ENCODE assay signal across 8 cellular contexts in genomic region chr2:158464426-158465281, GRCh38. TPM values are rescaled to one million over a fixed set of nuclear protein-coding genes. Genes with fewer than 3 reads are reported as not detected.
DNase-seq lines count a peak whose midpoint lies in the region; ATAC-seq, FAIRE-seq and TF ChIP-seq lines count a peak whose summit lies in the region.

No MANE protein-coding gene starts in this region.

- H3K4me3 Mint-ChIP-seq in CD8-positive, alpha-beta T cell, result no peak overlapping the region

- POLR2A ChIA-PET in CD8-positive, alpha-beta T cell (lab: Charles Lee), result interaction anchor here (0.6 kb wide), 1 partner anchor 53 kb away, joined by 3 read pairs; no protein-coding TSS in a partner anchor

- H3K27me3 Mint-ChIP-seq in CD8-positive, alpha-beta T cell (ENCODE audit: low read depth), result peaks cover 2% of the 10 kb centered on the region

- no peak for TF ChIP-seq POLR2A in uterus (IDR thresholded peaks at IDR 0.05)

- intact Hi-C loops in CD8-positive, alpha-beta T cell (cut with DNase I, micrococcal nuclease), result loop anchor here in 1 of 2 experiments (10.0 kb wide), 1 partner anchor 820 kb away; the partner anchor contains the start of gene WDSUB1
- intact Hi-C loops in uterus (cut with DNase I; ENCODE audit: low total_unique reads), result no loop called here

- peaks cover under 1% of the 10 kb centered on the region for H3K9me1 ChIP-seq in keratinocyte (ENCODE audit: control insufficient read depth, extremely low read depth, insufficient read depth, low read length)

- TF ChIP-seq CTCF in CD8-positive, alpha-beta T cell (IDR thresholded peaks at IDR 0.05), result peak; percentile 69
- TF ChIP-seq CTCF in keratinocyte (optimal IDR thresholded peaks at IDR 0.05 in 1 of 3, IDR thresholded peaks at IDR 0.05 in 1 of 3, conservative IDR thresholded peaks at IDR 0.05 in 1 of 3; ENCODE audit: extremely low read depth in 1 of 3, insufficient read depth in 2 of 3, low read length in 3 of 3), result peak in 2 of 3 experiments; percentile 53 to 64
- TF ChIP-seq CTCF in uterus (IDR thresholded peaks at IDR 0.05), result peak in 2 of 4 experiments; percentile 5 to 27

- no peak overlapping the region for H2AFZ ChIP-seq in keratinocyte (ENCODE audit: control insufficient read depth, low read length)

- H3K27me3 ChIP-seq in CD8-positive, alpha-beta T cell (ENCODE audit: insufficient read depth, low read length), result no peaks in the 10 kb centered on the region
- no peaks in the 10 kb centered on the region for H3K27me3 ChIP-seq in keratinocyte (ENCODE audit: control insufficient read depth, extremely low read depth, insufficient read depth, low read length)
- no peaks in the 10 kb centered on the region for H3K27me3 ChIP-seq in uterus

- no peaks in the 10 kb centered on the region for H3K36me3 ChIP-seq in CD8-positive, alpha-beta T cell (ENCODE audit: insufficient read depth, low read length)
- H3K36me3 ChIP-seq in keratinocyte (ENCODE audit: control insufficient read depth in 2 of 2, extremely low read depth in 1 of 2, insufficient read depth in 2 of 2, low read length in 2 of 2), result peaks cover 0 to 1% of the 10 kb centered on the region in 2 experiments
- H3K36me3 ChIP-seq in uterus, result no peaks in the 10 kb centered on the region

- no peaks in the 10 kb centered on the region for H3K9me3 ChIP-seq in CD8-positive, alpha-beta T cell (ENCODE audit: low read length)
- no peaks in the 10 kb centered on the region for H3K9me3 ChIP-seq in keratinocyte (ENCODE audit: control insufficient read depth, low read depth, low read length)
- H3K9me3 ChIP-seq in uterus, result no peaks in the 10 kb centered on the region

- ATAC-seq in CD8-positive, alpha-beta T cell, result peak; percentile 73
- peak; percentile 84 for ATAC-seq in GM18907 (IDR thresholded peaks at IDR 0.05; ENCODE audit: unreplicated experiment)
- ATAC-seq in HG03175 (IDR thresholded peaks at IDR 0.05; ENCODE audit: unreplicated experiment), result peak; percentile 79
- ATAC-seq in SK-N-SH treated with all-trans-retinoic acid at 6 μM for 48 hours, result peak; percentile 88

- no peaks in the 10 kb centered on the region for H3K36me3 Mint-ChIP-seq in CD8-positive, alpha-beta T cell

- no peak overlapping the region for H3K27ac ChIP-seq in CD8-positive, alpha-beta T cell (ENCODE audit: low read depth, low read length)
- no peak overlapping the region for H3K27ac ChIP-seq in keratinocyte (ENCODE audit: control insufficient read depth, insufficient read depth, low read length)
- H3K27ac ChIP-seq in uterus, result no peak overlapping the region

- peaks cover 92% of the 10 kb centered on the region for H3K79me2 ChIP-seq in keratinocyte (ENCODE audit: control insufficient read depth, insufficient read depth, low read length)

- no peak overlapping the region for H3K4me3 ChIP-seq in CD8-positive, alpha-beta T cell (ENCODE audit: low read depth, low read length)
- no peak overlapping the region for H3K4me3 ChIP-seq in keratinocyte (ENCODE audit: control insufficient read depth in 2 of 3, extremely low read depth in 1 of 3, insufficient read depth in 2 of 3, low read depth in 1 of 3, low read length in 3 of 3)
- H3K4me3 ChIP-seq in uterus, result no peak overlapping the region

- H3K9ac ChIP-seq in keratinocyte (ENCODE audit: control insufficient read depth, extremely low read depth, insufficient read depth, low read length), result no peak overlapping the region

- no peaks in the 10 kb centered on the region for H3K4me1 ChIP-seq in CD8-positive, alpha-beta T cell (ENCODE audit: insufficient read depth, low read length)
- H3K4me1 ChIP-seq in keratinocyte (ENCODE audit: control insufficient read depth, extremely low read depth, insufficient read depth, low read length) (peaks cover 20% of the 10 kb centered on the region), uterus (no peaks in the 10 kb centered on the region)

- no peak overlapping the region for H3K4me2 ChIP-seq in keratinocyte (ENCODE audit: control insufficient read depth, extremely low read depth, insufficient read depth, low read depth, low read length)

- no peaks in the 10 kb centered on the region for H3K9me3 Mint-ChIP-seq in CD8-positive, alpha-beta T cell

- CTCF ChIA-PET in CD8-positive, alpha-beta T cell (lab: Charles Lee), result interaction anchor here (0.7 to 1.1 kb wide), 3 partner anchors 15 to 290 kb away, joined by 3 read pairs; no protein-coding TSS in a partner anchor

- dilution Hi-C loops in keratinocyte (cut with MboI; ENCODE audit: extremely low pct_ligation_motif_present, low sequenced_read_pairs), result no loop called here

- H3K27ac Mint-ChIP-seq in CD8-positive, alpha-beta T cell, result no peak overlapping the region

- DNase-seq in CD8-positive, alpha-beta T cell, result no peak
- DNase-seq in keratinocyte (ENCODE audit: low read depth, low spot score) (no peak), uterus (no peak)
- DNase-seq in stimulated activated naive CD4-positive, alpha-beta T cell treated with Interleukin-2 at 50 U/mL for 16 hours (lab: John Stamatoyannopoulos, UW), result no peak
- DNase-seq in stimulated activated CD4-positive, alpha-beta T cell treated with anti-CD3 and anti-CD28 coated beads, Interleukin-4, amount 100 ng/mL, for 24 hours, result no peak

- peaks cover 4% of the 10 kb centered on the region for H4K20me1 ChIP-seq in keratinocyte (ENCODE audit: control insufficient read depth, extremely low read depth, insufficient read depth, low read length)

- no peak for FAIRE-seq in keratinocyte (lab: Jason Lieb, UNC)

- no peaks in the 10 kb centered on the region for H3K4me1 Mint-ChIP-seq in CD8-positive, alpha-beta T cell (ENCODE audit: low read depth)

TF ChIP-seq in SK-N-SH treated with all-trans-retinoic acid at 6 μM for 48 hours, 23 proteins besides CTCF, POLR2A, EP300 and RAD21 (continues in another document):
- TF ChIP-seq OSR1 (CRISPR knock-in tag; IDR thresholded peaks at IDR 0.05) (no peak), ZFP30 (CRISPR knock-in tag; IDR thresholded peaks at IDR 0.05) (no peak), BACH2 (CRISPR knock-in tag; IDR thresholded peaks at IDR 0.05; ENCODE audit: borderline replicate concordance) (no peak), TCF4 (CRISPR knock-in tag; IDR thresholded peaks at IDR 0.05; ENCODE audit: borderline replicate concordance) (no peak), ARNTL (CRISPR knock-in tag; IDR thresholded peaks at IDR 0.05; ENCODE audit: borderline replicate concordance, low read depth) (no peak), SNAI2 (CRISPR knock-in tag; IDR thresholded peaks at IDR 0.05) (no peak), ZNF8 (CRISPR knock-in tag; IDR thresholded peaks at IDR 0.05) (no peak), TOX (CRISPR knock-in tag; IDR thresholded peaks at IDR 0.05; ENCODE audit: borderline replicate concordance) (no peak), CSDC2 (CRISPR knock-in tag; IDR thresholded peaks at IDR 0.05) (no peak), ZNF70 (CRISPR knock-in tag; IDR thresholded peaks at IDR 0.05) (no peak), ZNF565 (CRISPR knock-in tag; conservative IDR thresholded peaks at IDR 0.05; ENCODE audit: low read depth) (no peak), PATZ1 (CRISPR knock-in tag; IDR thresholded peaks at IDR 0.05; ENCODE audit: borderline replicate concordance) (no peak)

RNA-seq across cellular contexts. Expression of gene PKP4, which starts 7.9 kb away (rescaled TPM):
- 1 to 10 TPM; 5.7 to 8.1 TPM for total RNA-seq in CD8-positive, alpha-beta T cell
- 31.1 to 43.8 TPM (median 39.0 TPM) in 3 replicates for polyA plus RNA-seq in keratinocyte
- 49.2 TPM for polyA plus RNA-seq in keratinocyte (2011; ENCODE audit: low read depth)
- polyA plus RNA-seq in keratinocyte (2011; cell fraction: cytosol; rRNA removed), result 23.4 and 41.6 TPM in 2 replicates
- 66.4 and 70.5 TPM in 2 replicates for polyA plus RNA-seq in keratinocyte (2011; cell fraction: nucleus; rRNA removed)
- 27.0 and 31.2 TPM in 2 replicates for polyA plus RNA-seq in keratinocyte (2012; ENCODE audit: low replicate concordance)
- polyA minus RNA-seq in keratinocyte, result 58.2 to 101 TPM (median 94.1 TPM) in 3 replicates
- polyA minus RNA-seq in keratinocyte (2011; cell fraction: cytosol; rRNA and poly(A)+ RNA removed), result 47.8 TPM
- polyA minus RNA-seq in keratinocyte (2011; cell fraction: nucleus; rRNA and poly(A)+ RNA removed), result 53.1 and 83.2 TPM in 2 replicates
- 100 to 1,000 TPM in 1 of 4 donors, 10 to 100 TPM in 3; 35.6 to 122 (median 60.6) TPM for total RNA-seq in uterus

RNA-seq across cellular contexts. Expression of gene CCDC148, which starts 8.1 kb away (rescaled TPM):
- not detected for total RNA-seq in CD8-positive, alpha-beta T cell
- polyA plus RNA-seq in keratinocyte, result 0.13 to 0.39 TPM (median 0.14 TPM) in 3 replicates
- 0.46 TPM for polyA plus RNA-seq in keratinocyte (2011; ENCODE audit: low read depth)
- polyA plus RNA-seq in keratinocyte (2011; cell fraction: cytosol; rRNA removed), result 0.21 and 0.39 TPM in 2 replicates
- polyA plus RNA-seq in keratinocyte (2011; cell fraction: nucleus; rRNA removed), result 0.28 and 0.29 TPM in 2 replicates
- 0.06 and 0.29 TPM in 2 replicates for polyA plus RNA-seq in keratinocyte (2012; ENCODE audit: low replicate concordance)
- polyA minus RNA-seq in keratinocyte, result 0.58 to 1.1 TPM in 2 of 3 replicates, not detected in the other
- not detected for polyA minus RNA-seq in keratinocyte (2011; cell fraction: cytosol; rRNA and poly(A)+ RNA removed)
- polyA minus RNA-seq in keratinocyte (2011; cell fraction: nucleus; rRNA and poly(A)+ RNA removed), result 0.85 and 1.3 TPM in 2 replicates
- 1 to 10 TPM in 2 of 4 donors, under 1 TPM in 1, not detected in 1; 0.77 to 9.7 (median 3.0) TPM for total RNA-seq in uterus

Comparison
In these comparisons a context has a peak if more than half of its experiments do, and no peak if none do; other contexts are left out.
1. RNA of gene PKP4, which starts 7.9 kb away (total RNA-seq): 35.6 to 122 TPM in uterus; 5.7 to 8.1 TPM in CD8-positive, alpha-beta T cell; every median in the first group is over 4 times any median in the second.
2. Peak in every context shown above with its lines, with median percentiles within 50 percentile points of each other: ATAC-seq.